Comparison of ENCODE assay signal across 28 cellular contexts in the genomic region with DNA sequence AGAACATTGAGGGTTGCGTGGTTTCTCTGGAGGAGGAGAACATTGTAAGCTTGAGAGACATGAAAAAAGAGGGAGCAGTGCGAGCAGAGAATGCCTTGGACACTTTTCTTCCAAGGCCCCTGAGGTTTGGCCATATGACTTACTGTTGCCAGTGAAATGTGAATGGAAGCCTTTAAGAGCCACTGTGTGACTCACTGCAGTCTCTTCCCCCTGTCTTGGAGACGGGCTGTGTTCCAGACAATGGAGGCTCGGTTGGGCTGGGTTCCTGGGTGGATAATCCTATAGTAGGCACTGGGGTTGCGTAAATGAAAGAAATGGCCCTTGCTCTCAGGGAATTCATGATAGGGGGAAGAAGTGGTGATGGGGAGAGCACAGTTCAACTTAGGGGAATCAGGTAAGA.
DNase-seq lines count a peak whose midpoint lies in the region; ATAC-seq, FAIRE-seq and TF ChIP-seq lines count a peak whose summit lies in the region.
"Had no signal": no experiment of that assay in that cellular context is flagged by ENCODE, and none has a peak within 500 bp of the region (broad histone marks: within the 10 kb centered on the region; RNA-seq: fewer than 3 reads in every experiment).

No MANE protein-coding gene starts in this region.

- peaks cover 9% of the 10 kb centered on the region for H3K4me1 ChIP-seq in GM23338 (ENCODE audit: insufficient read depth)
- H3K4me1 ChIP-seq in endodermal cell (ENCODE audit: control insufficient read depth, insufficient read depth, low read length) = peaks cover 4% of the 10 kb centered on the region
- peaks cover 10% of the 10 kb centered on the region for H3K4me1 ChIP-seq in neural progenitor cell
- H3K4me1 ChIP-seq: esophagus muscularis mucosa, gastrocnemius medialis, HAP-1, left ventricle myocardium inferior, tibial artery had no signal

- H4K20me1 ChIP-seq in GM23338 (replicated peaks; ENCODE audit: insufficient read depth) = peaks cover 6% of the 10 kb centered on the region; the same call in 1 of the 2 replicates
- H4K20me1 ChIP-seq in neural progenitor cell (ENCODE audit: low read depth) = no peaks in the 10 kb centered on the region

- H3K4me2 ChIP-seq in GM23338 (no peak overlapping the region), neural progenitor cell (peak overlapping the region; percentile 41)
- H3K4me2 ChIP-seq: hepatocyte, smooth muscle cell had no signal

- H3K79me2 ChIP-seq in GM23338 (replicated peaks; ENCODE audit: insufficient read depth) (peaks cover 62% of the 10 kb centered on the region), neural progenitor cell (ENCODE audit: low read depth) (no peaks in the 10 kb centered on the region)
- H3K79me2 ChIP-seq: hepatocyte had no signal

- no peak overlapping the region for H3K4me3 Mint-ChIP-seq in GM23338
- no peak overlapping the region for H3K4me3 Mint-ChIP-seq in endodermal cell
- H3K4me3 Mint-ChIP-seq in neural progenitor cell = no peak overlapping the region
- H3K4me3 Mint-ChIP-seq: activated CD8-positive, alpha-beta memory T cell treated with anti-CD3 and anti-CD28 coated beads, Interleukin-2, amount 10 ng/mL, durations not matched to agents 7 days and 5 days; activated T-cell treated with anti-CD3 and anti-CD28 coated beads, Interleukin-2, amount 50 U/mL, for 72 hours; effector memory CD8-positive, alpha-beta T cell; naive thymus-derived CD8-positive, alpha-beta T cell had no signal

- no peak for TF ChIP-seq CTCF in GM23338 (conservative IDR thresholded peaks at IDR 0.05; ENCODE audit: low read depth in 2 of 2)
- TF ChIP-seq CTCF in endodermal cell (conservative IDR thresholded peaks at IDR 0.05) = no peak
- no peak for TF ChIP-seq CTCF in neural progenitor cell (IDR thresholded peaks at IDR 0.05)
- TF ChIP-seq CTCF in brain microvascular endothelial cell (IDR thresholded peaks at IDR 0.05; ENCODE audit: low read depth, low read length, missing control alignments) = no peak

- DNase-seq in GM23338 (ENCODE audit: low spot score) (no peak), RCC 7860 (ENCODE audit: low spot score) (peak; percentile 24), endodermal cell (peak; percentile 49), neural progenitor cell (ENCODE audit: low spot score) (peak; percentile 62), brain microvascular endothelial cell (no peak), AML-193 (lab: John Stamatoyannopoulos, UW) (no peak)
- no peak for DNase-seq in stimulated activated CD8-positive, alpha-beta memory T cell treated with anti-CD3 and anti-CD28 coated beads, Interleukin-4, amount 100 ng/mL, for 48 hours
- DNase-seq: activated CD4-positive, alpha-beta T cell treated with anti-CD3 and anti-CD28 coated beads, Interleukin-2, amount 50 U/mL, for 1 hour; activated CD8-positive, alpha-beta memory T cell treated with anti-CD3 and anti-CD28 coated beads, Interleukin-2, amount 10 ng/mL, durations not matched to agents 7 days and 5 days; activated naive CD4-positive, alpha-beta T cell; activated T-cell treated with anti-CD3 and anti-CD28 coated beads, Interleukin-2, amount 50 U/mL, for 72 hours; DMS53; effector memory CD8-positive, alpha-beta T cell; gastrocnemius medialis; KG1; left ventricle myocardium inferior; naive thymus-derived CD8-positive, alpha-beta T cell; OCI-M1; SHP77; stimulated activated CD4-positive, alpha-beta T cell treated with anti-CD3 and anti-CD28 coated beads, Interleukin-2, amount 100 ng/mL, for 24 hours; tibial artery; WERI-Rb-1 had no signal

- H3K4me1 Mint-ChIP-seq in GM23338 (peaks cover 21% of the 10 kb centered on the region), endodermal cell (peaks cover 10% of the 10 kb centered on the region), neural progenitor cell (peaks cover 13% of the 10 kb centered on the region)
- H3K4me1 Mint-ChIP-seq: activated CD8-positive, alpha-beta memory T cell treated with anti-CD3 and anti-CD28 coated beads, Interleukin-2, amount 10 ng/mL, durations not matched to agents 7 days and 5 days; naive thymus-derived CD8-positive, alpha-beta T cell had no signal

- no peak overlapping the region for H3K9ac ChIP-seq in endodermal cell (ENCODE audit: extremely low read depth, low read length, poor library complexity, severe bottlenecking)
- H3K9ac ChIP-seq in neural progenitor cell = no peak overlapping the region

- H3K36me3 Mint-ChIP-seq in GM23338 (ENCODE audit: low read depth) (peaks cover 22% of the 10 kb centered on the region), endodermal cell (ENCODE audit: low read depth) (peaks cover 10% of the 10 kb centered on the region), neural progenitor cell (peaks cover 2% of the 10 kb centered on the region)
- H3K36me3 Mint-ChIP-seq: activated CD8-positive, alpha-beta memory T cell treated with anti-CD3 and anti-CD28 coated beads, Interleukin-2, amount 10 ng/mL, durations not matched to agents 7 days and 5 days had no signal

- H3K4me3 ChIP-seq in GM23338 (no peak overlapping the region), endodermal cell (ENCODE audit: low read length) (no peak overlapping the region), neural progenitor cell (no peak overlapping the region), brain microvascular endothelial cell (ENCODE audit: low read depth, low read length) (no peak overlapping the region)
- H3K4me3 ChIP-seq: esophagus muscularis mucosa, gastrocnemius medialis, HAP-1, hepatocyte, left ventricle myocardium inferior, smooth muscle cell, tibial artery had no signal

- H3K27ac ChIP-seq in GM23338 (ENCODE audit: low read depth) (no peak overlapping the region), endodermal cell (ENCODE audit: low read depth, low read length) (no peak overlapping the region), neural progenitor cell (no peak overlapping the region), brain microvascular endothelial cell (no peak overlapping the region)
- H3K27ac ChIP-seq: esophagus muscularis mucosa, gastrocnemius medialis, hepatocyte, left ventricle myocardium inferior, tibial artery, WERI-Rb-1 had no signal

- no peaks in the 10 kb centered on the region for H3F3A ChIP-seq in GM23338 (replicated peaks; ENCODE audit: low read depth)
- H3F3A ChIP-seq in neural progenitor cell (ENCODE audit: low read depth) = peaks cover 10% of the 10 kb centered on the region

- no peaks in the 10 kb centered on the region for H3K36me3 ChIP-seq in GM23338 (ENCODE audit: insufficient read depth)
- H3K36me3 ChIP-seq in endodermal cell (ENCODE audit: control insufficient read depth, insufficient read depth, low read length) = no peaks in the 10 kb centered on the region
- H3K36me3 ChIP-seq in neural progenitor cell = no peaks in the 10 kb centered on the region
- no peaks in the 10 kb centered on the region for H3K36me3 ChIP-seq in brain microvascular endothelial cell (replicated peaks)
- H3K36me3 ChIP-seq: esophagus muscularis mucosa, gastrocnemius medialis, HAP-1, left ventricle myocardium inferior, tibial artery, WERI-Rb-1 had no signal

- FAIRE-seq in RCC 7860 (lab: Jason Lieb, UNC) = peak; percentile 67
- FAIRE-seq: HTR-8/SVneo had no signal

- peaks cover 9% of the 10 kb centered on the region for H3K9me2 ChIP-seq in GM23338 (ENCODE audit: insufficient read depth)

- H3K27me3 Mint-ChIP-seq in GM23338 (ENCODE audit: insufficient read depth, low read depth, poor library complexity) = peaks cover 6% of the 10 kb centered on the region
- H3K27me3 Mint-ChIP-seq in endodermal cell (ENCODE audit: insufficient read depth) = no peaks in the 10 kb centered on the region
- peaks cover 2% of the 10 kb centered on the region for H3K27me3 Mint-ChIP-seq in neural progenitor cell (ENCODE audit: insufficient read depth, low read depth)
- H3K27me3 Mint-ChIP-seq: activated CD8-positive, alpha-beta memory T cell treated with anti-CD3 and anti-CD28 coated beads, Interleukin-2, amount 10 ng/mL, durations not matched to agents 7 days and 5 days; effector memory CD8-positive, alpha-beta T cell had no signal

- H2AFZ ChIP-seq in GM23338 (no peak overlapping the region), neural progenitor cell (replicated peaks) (no peak overlapping the region)
- H2AFZ ChIP-seq: hepatocyte had no signal

- H3K9me3 Mint-ChIP-seq in GM23338 (peaks cover 14% of the 10 kb centered on the region), endodermal cell (peaks cover 19% of the 10 kb centered on the region), neural progenitor cell (peaks cover 9% of the 10 kb centered on the region)

- no peak overlapping the region for H3K27ac Mint-ChIP-seq in GM23338
- H3K27ac Mint-ChIP-seq in endodermal cell = no peak overlapping the region
- no peak overlapping the region for H3K27ac Mint-ChIP-seq in neural progenitor cell
- H3K27ac Mint-ChIP-seq: activated CD8-positive, alpha-beta memory T cell treated with anti-CD3 and anti-CD28 coated beads, Interleukin-2, amount 10 ng/mL, durations not matched to agents 7 days and 5 days; activated T-cell treated with anti-CD3 and anti-CD28 coated beads, Interleukin-2, amount 50 U/mL, for 72 hours; effector memory CD8-positive, alpha-beta T cell; naive thymus-derived CD8-positive, alpha-beta T cell had no signal

- WGBS in endodermal cell (ENCODE audit: insufficient coverage in 1 of 2, insufficient read length in 1 of 2), 2 experiments = 80% methylated on average over 3 to 5 of the region's 5 CpGs

- H3K27me3 ChIP-seq in GM23338 (ENCODE audit: insufficient read depth) (no peaks in the 10 kb centered on the region), endodermal cell (ENCODE audit: control insufficient read depth, insufficient read depth, low read length, poor library complexity, severe bottlenecking) (no peaks in the 10 kb centered on the region), neural progenitor cell (no peaks in the 10 kb centered on the region), brain microvascular endothelial cell (replicated peaks) (no peaks in the 10 kb centered on the region)
- H3K27me3 ChIP-seq: gastrocnemius medialis, hepatocyte, tibial artery had no signal

- in situ Hi-C loops in brain microvascular endothelial cell (cut with HindIII; ENCODE audit: low pct_ligation_motif_present, low sequenced_read_pairs) = no loop called here

- ATAC-seq in GM23338 (peak; percentile 36; the same call in 2 of the 3 replicates), GM18873 (IDR thresholded peaks at IDR 0.05; ENCODE audit: low FRiP score, unreplicated experiment) (no peak)
- ATAC-seq: activated CD8-positive, alpha-beta memory T cell treated with anti-CD3 and anti-CD28 coated beads, Interleukin-2, amount 10 ng/mL, durations not matched to agents 7 days and 5 days; activated T-cell treated with anti-CD3 and anti-CD28 coated beads, Interleukin-2, amount 50 U/mL, for 72 hours; effector memory CD8-positive, alpha-beta T cell; gastrocnemius medialis; naive thymus-derived CD8-positive, alpha-beta T cell had no signal

- H3K9me3 ChIP-seq in endodermal cell (ENCODE audit: control insufficient read depth, low read length) = peaks cover 24% of the 10 kb centered on the region
- peaks cover 7% of the 10 kb centered on the region for H3K9me3 ChIP-seq in neural progenitor cell (ENCODE audit: low read depth)
- H3K9me3 ChIP-seq: gastrocnemius medialis had no signal

TF ChIP-seq in GM23338, 12 proteins besides CTCF, POLR2A, EP300 and RAD21 (continues in another document):
- TF ChIP-seq NANOG (IDR thresholded peaks at IDR 0.05; ENCODE audit: borderline replicate concordance) (no peak), ZNF114 (CRISPR knock-in tag; IDR thresholded peaks at IDR 0.05) (no peak), EZH2 (IDR thresholded peaks at IDR 0.05; ENCODE audit: low read depth, unreplicated experiment) (no peak), POLR2AphosphoS5 (IDR thresholded peaks at IDR 0.05; ENCODE audit: low read depth) (no peak)

Comparison
In these comparisons a context has a peak if more than half of its experiments do, and no peak if none do; other contexts are left out.
1. DNase-seq: peak in RCC 7860 (single experiment), endodermal cell (single experiment) and neural progenitor cell (single experiment); none in GM23338 (single experiment), brain microvascular endothelial cell (single experiment), stimulated activated CD8-positive, alpha-beta memory T cell treated with anti-CD3 and anti-CD28 coated beads, Interleukin-4, amount 100 ng/mL, for 48 hours (single experiment) and AML-193 (0 of 2).